38 cellular contexts compared by ENCODE assay signal in the genomic region with DNA sequence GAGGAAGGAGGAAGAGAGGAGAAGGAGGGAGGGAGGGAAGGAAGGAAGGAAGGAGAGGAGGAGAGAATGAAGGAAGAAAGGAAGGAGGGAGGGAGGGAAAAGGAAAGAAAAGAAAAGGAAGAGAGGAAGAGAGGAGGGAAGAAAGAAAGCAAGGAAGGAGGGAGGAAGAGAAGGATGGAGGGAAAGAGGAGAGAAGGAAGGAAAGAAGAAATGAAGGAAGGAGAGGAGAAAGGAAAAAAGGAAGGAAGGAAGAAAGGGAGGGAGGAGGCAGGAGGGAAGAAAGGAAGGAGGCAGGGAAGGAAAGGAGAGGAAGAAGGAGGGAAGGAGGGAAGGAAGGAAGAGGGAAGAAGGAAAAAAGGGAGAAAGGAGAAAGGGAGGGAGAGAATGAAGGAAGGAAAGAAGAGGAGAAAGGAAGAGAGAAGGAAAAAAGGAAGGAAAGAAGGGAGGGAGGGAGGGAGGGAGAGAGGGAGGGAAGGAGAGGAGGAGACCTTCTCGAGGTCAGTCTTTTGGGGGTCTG. TPM values are rescaled to one million over a fixed set of nuclear protein-coding genes. Genes with fewer than 3 reads are reported as not detected.
"Had no signal": no experiment of that assay in that cellular context is flagged by ENCODE, and none has a peak within 500 bp of the region (broad histone marks: within the 10 kb centered on the region; RNA-seq: fewer than 3 reads in every experiment).

No MANE protein-coding gene starts in this region.

- H3K4me1 ChIP-seq: adrenal gland, body of pancreas had no signal

- H3K27ac ChIP-seq: adrenal gland, body of pancreas, brain microvascular endothelial cell, cardiac muscle cell, VCaP had no signal

- H3K4me3 ChIP-seq: adrenal gland, body of pancreas, cardiac muscle cell had no signal

- H3K36me3 ChIP-seq: adrenal gland, brain microvascular endothelial cell, cardiac muscle cell had no signal

- ATAC-seq: activated CD8-positive, alpha-beta T cell treated with anti-CD3 and anti-CD28 coated beads for 36 hours; activated naive CD4-positive, alpha-beta T cell treated with anti-CD3 and anti-CD28 coated beads, Interleukin-2, amount 50 U/mL, for 72 hours; activated T-cell treated with anti-CD3 and anti-CD28 coated beads, Interleukin-2, amount 50 U/mL, for 4 hours; activated T-cell treated with anti-CD3 and anti-CD28 coated beads, Interleukin-2, amount 50 U/mL, for 72 hours; activated T-helper 17 cell treated with anti-CD3 and anti-CD28 coated beads, Interleukin-2, amount 50 U/mL, for 72 hours; body of pancreas had no signal

- FAIRE-seq: astrocyte, bronchial epithelial cell, TTC549 had no signal

- H3K27me3 ChIP-seq: body of pancreas, brain microvascular endothelial cell, cardiac muscle cell had no signal

- H3K9me3 ChIP-seq: adrenal gland, body of pancreas had no signal

- DNase-seq: activated B cell treated with CpG ODN at 0.5 μM for 24 hours; activated CD4-positive, alpha-beta memory T cell treated with anti-CD3 and anti-CD28 coated beads for 36 hours; activated CD4-positive, alpha-beta T cell treated with anti-CD3 and anti-CD28 coated beads for 4 hours; activated CD4-positive, alpha-beta T cell treated with anti-CD3 and anti-CD28 coated beads, Interleukin-2, amount 10 ng/mL, durations not matched to agents 24 days and 14 days; activated CD4-positive, alpha-beta T cell treated with anti-CD3 and anti-CD28 coated beads, Interleukin-2, amount 50 U/mL, for 1 hour; activated CD4-positive, alpha-beta T cell treated with anti-CD3 and anti-CD28 coated beads, Interleukin-2, amount 50 U/mL, for 4 hours; activated CD4-positive, CD25-positive, alpha-beta regulatory T cell treated with anti-CD3 and anti-CD28 coated beads, Interleukin-2, amount 50 U/mL, for 72 hours; activated CD8-positive, alpha-beta memory T cell treated with anti-CD3 and anti-CD28 coated beads, Interleukin-2, amount 50 U/mL, for 4 hours; activated CD8-positive, alpha-beta T cell treated with anti-CD3 and anti-CD28 coated beads for 36 hours; activated effector memory CD4-positive, alpha-beta T cell treated with anti-CD3 and anti-CD28 coated beads, Interleukin-2, amount 50 U/mL, for 16 hours; activated gamma-delta T cell treated with Interleukin-2 at 50 U/mL for 16 hours; activated naive CD4-positive, alpha-beta T cell; activated naive CD4-positive, alpha-beta T cell treated with anti-CD3 and anti-CD28 coated beads for 36 hours; activated naive CD4-positive, alpha-beta T cell treated with anti-CD3 and anti-CD28 coated beads, Interleukin-2, amount 50 U/mL, for 16 hours; activated naive CD8-positive, alpha-beta T cell treated with anti-CD3 and anti-CD28 coated beads for 36 hours; activated T-cell treated with anti-CD3 and anti-CD28 coated beads for 4 hours; activated T-cell treated with anti-CD3 and anti-CD28 coated beads, Interleukin-2, amount 50 U/mL, for 1 hour; activated T-cell treated with anti-CD3 and anti-CD28 coated beads, Interleukin-2, amount 50 U/mL, for 4 hours; activated T-cell treated with anti-CD3 and anti-CD28 coated beads, Interleukin-2, amount 50 U/mL, for 72 hours; adrenal gland; amniotic stem cell; aorta; body of pancreas; brain microvascular endothelial cell; caudate nucleus; cerebellar nuclear complex; T-helper 2 cell; T-helper 9 cell had no signal

RNA-seq across cellular contexts. Expression of a gene that starts 13.4 kb away (rescaled TPM):
- total RNA-seq: activated B cell treated with CpG ODN at 0.5 μM for 24 hours; activated CD4-positive, alpha-beta memory T cell treated with anti-CD3 and anti-CD28 coated beads for 36 hours; activated CD4-positive, alpha-beta T cell treated with anti-CD3 and anti-CD28 coated beads, Interleukin-2, amount 10 ng/mL, durations not matched to agents 24 days and 14 days; activated CD8-positive, alpha-beta memory T cell treated with anti-CD3 and anti-CD28 coated beads for 36 hours; activated CD8-positive, alpha-beta T cell treated with anti-CD3 and anti-CD28 coated beads for 36 hours; activated naive CD4-positive, alpha-beta T cell treated with anti-CD3 and anti-CD28 coated beads for 36 hours; activated naive CD4-positive, alpha-beta T cell treated with anti-CD3 and anti-CD28 coated beads, Interleukin-2, amount 50 U/mL, for 72 hours; activated naive CD8-positive, alpha-beta T cell treated with anti-CD3 and anti-CD28 coated beads for 36 hours; activated T-cell treated with anti-CD3 and anti-CD28 coated beads, Interleukin-2, amount 50 U/mL, for 4 hours; activated T-cell treated with anti-CD3 and anti-CD28 coated beads, Interleukin-2, amount 50 U/mL, for 72 hours; activated T-helper 1 cell treated with anti-CD3 and anti-CD28 coated beads, Interleukin-12 subunit alpha, Interleukin-12 subunit beta, Interleukin-2, Interleukin-4 antibody, amounts not matched to agents 30 ng/mL and 10 ng/mL and 1 ng/mL, durations not matched to agents 14 hours and 24 hours and 36 hours; activated T-helper 17 cell treated with anti-CD3 and anti-CD28 coated beads, Interleukin-2, amount 50 U/mL, for 72 hours; adrenal gland; aorta; astrocyte; body of pancreas; bronchial epithelial cell; cardiac muscle cell; chondrocyte had no signal
- polyA plus RNA-seq: adrenal gland, aorta, cardiac muscle cell had no signal

RNA-seq across cellular contexts. Expression of a gene that starts 46.2 kb away (rescaled TPM):
- total RNA-seq: activated B cell treated with CpG ODN at 0.5 μM for 24 hours; activated CD4-positive, alpha-beta memory T cell treated with anti-CD3 and anti-CD28 coated beads for 36 hours; activated CD4-positive, alpha-beta T cell treated with anti-CD3 and anti-CD28 coated beads, Interleukin-2, amount 10 ng/mL, durations not matched to agents 24 days and 14 days; activated CD8-positive, alpha-beta memory T cell treated with anti-CD3 and anti-CD28 coated beads for 36 hours; activated CD8-positive, alpha-beta T cell treated with anti-CD3 and anti-CD28 coated beads for 36 hours; activated naive CD4-positive, alpha-beta T cell treated with anti-CD3 and anti-CD28 coated beads for 36 hours; activated naive CD4-positive, alpha-beta T cell treated with anti-CD3 and anti-CD28 coated beads, Interleukin-2, amount 50 U/mL, for 72 hours; activated naive CD8-positive, alpha-beta T cell treated with anti-CD3 and anti-CD28 coated beads for 36 hours; activated T-cell treated with anti-CD3 and anti-CD28 coated beads, Interleukin-2, amount 50 U/mL, for 4 hours; activated T-cell treated with anti-CD3 and anti-CD28 coated beads, Interleukin-2, amount 50 U/mL, for 72 hours; activated T-helper 1 cell treated with anti-CD3 and anti-CD28 coated beads, Interleukin-12 subunit alpha, Interleukin-12 subunit beta, Interleukin-2, Interleukin-4 antibody, amounts not matched to agents 30 ng/mL and 10 ng/mL and 1 ng/mL, durations not matched to agents 14 hours and 24 hours and 36 hours; activated T-helper 17 cell treated with anti-CD3 and anti-CD28 coated beads, Interleukin-2, amount 50 U/mL, for 72 hours; adrenal gland; aorta; astrocyte; body of pancreas; bronchial epithelial cell; cardiac muscle cell; chondrocyte had no signal
- polyA plus RNA-seq: adrenal gland, cardiac muscle cell had no signal

RNA-seq across cellular contexts. Expression of a gene that starts 56.2 kb away (rescaled TPM):
- total RNA-seq: activated B cell treated with CpG ODN at 0.5 μM for 24 hours; activated CD4-positive, alpha-beta memory T cell treated with anti-CD3 and anti-CD28 coated beads for 36 hours; activated CD4-positive, alpha-beta T cell treated with anti-CD3 and anti-CD28 coated beads, Interleukin-2, amount 10 ng/mL, durations not matched to agents 24 days and 14 days; activated CD8-positive, alpha-beta memory T cell treated with anti-CD3 and anti-CD28 coated beads for 36 hours; activated CD8-positive, alpha-beta T cell treated with anti-CD3 and anti-CD28 coated beads for 36 hours; activated naive CD4-positive, alpha-beta T cell treated with anti-CD3 and anti-CD28 coated beads for 36 hours; activated naive CD4-positive, alpha-beta T cell treated with anti-CD3 and anti-CD28 coated beads, Interleukin-2, amount 50 U/mL, for 72 hours; activated naive CD8-positive, alpha-beta T cell treated with anti-CD3 and anti-CD28 coated beads for 36 hours; activated T-cell treated with anti-CD3 and anti-CD28 coated beads, Interleukin-2, amount 50 U/mL, for 4 hours; activated T-cell treated with anti-CD3 and anti-CD28 coated beads, Interleukin-2, amount 50 U/mL, for 72 hours; activated T-helper 1 cell treated with anti-CD3 and anti-CD28 coated beads, Interleukin-12 subunit alpha, Interleukin-12 subunit beta, Interleukin-2, Interleukin-4 antibody, amounts not matched to agents 30 ng/mL and 10 ng/mL and 1 ng/mL, durations not matched to agents 14 hours and 24 hours and 36 hours; activated T-helper 17 cell treated with anti-CD3 and anti-CD28 coated beads, Interleukin-2, amount 50 U/mL, for 72 hours; adrenal gland; aorta; body of pancreas; bronchial epithelial cell; chondrocyte had no signal
- polyA plus RNA-seq: adrenal gland had no signal
